17 cellular contexts compared by ENCODE assay signal in the genomic region with DNA sequence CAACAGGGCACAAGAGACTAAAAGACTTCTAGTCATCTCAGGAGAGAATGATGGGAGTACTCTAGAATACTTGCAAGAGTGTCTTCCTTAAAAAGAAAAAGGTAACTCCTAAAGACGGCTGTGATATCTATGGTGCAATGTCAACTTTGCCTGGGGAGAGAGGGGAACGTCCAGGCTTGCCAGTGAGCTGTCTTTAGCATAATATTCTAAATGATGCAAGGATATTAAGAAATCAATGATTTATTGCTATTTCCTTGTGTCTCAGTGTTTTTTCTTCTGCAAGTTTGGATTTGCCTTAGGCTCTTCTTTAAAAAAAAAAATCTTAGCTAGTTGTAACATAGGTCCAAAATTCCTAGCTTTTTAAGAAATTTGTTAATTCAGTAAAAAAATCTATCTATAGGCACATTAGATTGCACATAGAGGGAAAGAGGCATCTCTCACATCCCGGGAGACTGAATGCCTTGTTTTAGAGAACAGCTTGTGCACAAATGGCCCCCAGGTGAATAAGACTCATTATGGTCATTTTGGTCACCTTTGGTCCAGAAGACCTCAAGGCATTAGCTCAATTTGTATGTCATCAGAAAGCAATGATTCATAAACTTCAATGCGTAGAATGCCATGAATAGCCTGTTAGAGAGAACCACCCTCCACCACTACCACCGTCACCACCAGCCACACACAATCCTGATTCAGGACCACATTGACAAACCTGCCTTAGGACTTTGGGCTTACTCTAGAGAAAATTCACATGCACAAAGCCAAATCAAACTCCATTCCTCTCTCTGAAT.
A peak's percentile ranks its signal among the peaks of the same experiment; 100 is the strongest.
DNase-seq lines count a peak whose midpoint lies in the region; ATAC-seq and TF ChIP-seq lines count a peak whose summit lies in the region.
"Had no signal": no experiment of that assay in that cellular context is flagged by ENCODE, and none has a peak within 500 bp of the region (broad histone marks: within the 10 kb centered on the region; RNA-seq: fewer than 3 reads in every experiment).

No MANE protein-coding gene starts in this region.

- no peaks in the 10 kb centered on the region for H3K27me3 ChIP-seq in RWPE2 (ENCODE audit: insufficient read depth, poor library complexity, severe bottlenecking)
- H3K27me3 ChIP-seq in Peyer's patch: no peaks in the 10 kb centered on the region
- H3K27me3 ChIP-seq: BE2C had no signal

- peaks cover 22% of the 10 kb centered on the region for H3K4me1 Mint-ChIP-seq in type B pancreatic cell (ENCODE audit: unreplicated experiment)
- no peaks in the 10 kb centered on the region for H3K4me1 Mint-ChIP-seq in activated T-cell treated with anti-CD3 and anti-CD28 coated beads, Interleukin-2, amount 50 U/mL, for 4 hours (ENCODE audit: low read depth)
- no peaks in the 10 kb centered on the region for H3K4me1 Mint-ChIP-seq in CD14-positive monocyte
- H3K4me1 Mint-ChIP-seq: CD4-positive, alpha-beta memory T cell had no signal

- peak; percentile 75 for ATAC-seq in RWPE2 (ENCODE audit: low read depth)
- no peak for ATAC-seq in activated T-cell treated with anti-CD3 and anti-CD28 coated beads, Interleukin-2, amount 50 U/mL, for 4 hours
- ATAC-seq: K562 had no signal

- no peaks in the 10 kb centered on the region for H3K36me3 ChIP-seq in RWPE2 (ENCODE audit: low read depth)
- H3K36me3 ChIP-seq in Peyer's patch: no peaks in the 10 kb centered on the region
- H3K36me3 ChIP-seq: BE2C had no signal

- H3K27ac ChIP-seq in RWPE2 (ENCODE audit: poor library complexity, severe bottlenecking) (peak overlapping the region; percentile 94), Peyer's patch (no peak overlapping the region)
- H3K27ac ChIP-seq: HL-60 had no signal

- intact Hi-C loops in CD14-positive monocyte (cut with micrococcal nuclease): no loop called here

- no peaks in the 10 kb centered on the region for H3K9me3 ChIP-seq in RWPE2 (ENCODE audit: severe bottlenecking)
- H3K9me3 ChIP-seq in Peyer's patch: no peaks in the 10 kb centered on the region
- H3K9me3 ChIP-seq: BE2C had no signal

- TF ChIP-seq POLR2A in Peyer's patch (IDR thresholded peaks at IDR 0.05): no peak

- H3K9me3 Mint-ChIP-seq in type B pancreatic cell: no peaks in the 10 kb centered on the region
- H3K9me3 Mint-ChIP-seq in activated T-cell treated with anti-CD3 and anti-CD28 coated beads, Interleukin-2, amount 50 U/mL, for 4 hours: no peaks in the 10 kb centered on the region
- no peaks in the 10 kb centered on the region for H3K9me3 Mint-ChIP-seq in CD14-positive monocyte
- H3K9me3 Mint-ChIP-seq: CD4-positive, alpha-beta memory T cell; H9 had no signal

- TF ChIP-seq CTCF in RWPE2 (IDR thresholded peaks at IDR 0.05; ENCODE audit: poor library complexity, severe bottlenecking) (no peak), fibroblast of villous mesenchyme (IDR thresholded peaks at IDR 0.05; ENCODE audit: insufficient read depth, low read depth, low read length) (no peak), type B pancreatic cell (conservative IDR thresholded peaks at IDR 0.05) (no peak), Peyer's patch (IDR thresholded peaks at IDR 0.05) (no peak), CD14-positive monocyte (IDR thresholded peaks at IDR 0.05) (no peak)

- peak overlapping the region; percentile 10 for H3K27ac Mint-ChIP-seq in type B pancreatic cell
- H3K27ac Mint-ChIP-seq in CD14-positive monocyte: no peak overlapping the region
- H3K27ac Mint-ChIP-seq: CD4-positive, alpha-beta memory T cell; H9 had no signal

- H3K27me3 Mint-ChIP-seq in type B pancreatic cell (peaks cover 3% of the 10 kb centered on the region), CD14-positive monocyte (ENCODE audit: low read depth in 3 of 3) (peaks cover 0 to 2% (median 2%) of the 10 kb centered on the region in 3 donors)
- H3K27me3 Mint-ChIP-seq in activated T-cell treated with anti-CD3 and anti-CD28 coated beads, Interleukin-2, amount 50 U/mL, for 4 hours (ENCODE audit: low read depth): peaks cover 7% of the 10 kb centered on the region

- H3K4me1 ChIP-seq in RWPE2 (ENCODE audit: insufficient read depth, poor library complexity, severe bottlenecking) (peaks cover 52% of the 10 kb centered on the region), Peyer's patch (no peaks in the 10 kb centered on the region)
- H3K4me1 ChIP-seq: BE2C had no signal

- H3K4me3 Mint-ChIP-seq in type B pancreatic cell (no peak overlapping the region), CD14-positive monocyte (no peak overlapping the region)
- no peak overlapping the region for H3K4me3 Mint-ChIP-seq in activated T-cell treated with anti-CD3 and anti-CD28 coated beads, Interleukin-2, amount 50 U/mL, for 4 hours
- H3K4me3 Mint-ChIP-seq: CD4-positive, alpha-beta memory T cell; H9 had no signal

- H3K36me3 Mint-ChIP-seq in type B pancreatic cell (no peaks in the 10 kb centered on the region), CD14-positive monocyte (no peaks in the 10 kb centered on the region)
- H3K36me3 Mint-ChIP-seq in activated T-cell treated with anti-CD3 and anti-CD28 coated beads, Interleukin-2, amount 50 U/mL, for 4 hours (ENCODE audit: insufficient read depth): no peaks in the 10 kb centered on the region
- H3K36me3 Mint-ChIP-seq: CD4-positive, alpha-beta memory T cell had no signal

- DNase-seq in NOMO-1 (lab: John Stamatoyannopoulos, UW; ENCODE audit: unreplicated experiment in 2 of 2) (peak; percentile 53 to 73), RWPE2 (ENCODE audit: low spot score) (no peak), fibroblast of villous mesenchyme (ENCODE audit: low read depth) (peak; percentile 46), type B pancreatic cell (ENCODE audit: extremely low spot score, unreplicated experiment) (no peak), Peyer's patch (no peak), CD14-positive monocyte (ENCODE audit: low spot score) (no peak)
- no peak for DNase-seq in activated T-cell treated with anti-CD3 and anti-CD28 coated beads, Interleukin-2, amount 50 U/mL, for 4 hours
- DNase-seq: BE2C; CD4-positive, alpha-beta memory T cell; H9; MV-4-11; NCI-H1417; NCI-H187 treated with DMSO at 0.1 percent for 48 hours; NCI-H69; NK-92 treated with Interleukin-12 subunit alpha and Interleukin-12 subunit beta, amount 100 ng/mL, for 24 hours had no signal

- no peak overlapping the region for H3K4me3 ChIP-seq in RWPE2 (ENCODE audit: severe bottlenecking)
- H3K4me3 ChIP-seq in fibroblast of villous mesenchyme (ENCODE audit: low read depth, low read length): no peak overlapping the region
- H3K4me3 ChIP-seq in Peyer's patch: no peak overlapping the region
- H3K4me3 ChIP-seq: K562 had no signal

Comparison
In these comparisons a context has a peak if more than half of its experiments do, and no peak if none do; other contexts are left out.
1. DNase-seq: peak in NOMO-1 (2 of 2) and fibroblast of villous mesenchyme (single experiment); none in RWPE2 (single experiment), type B pancreatic cell (single experiment), Peyer's patch (0 of 3), activated T-cell treated with anti-CD3 and anti-CD28 coated beads, Interleukin-2, amount 50 U/mL, for 4 hours (single experiment) and CD14-positive monocyte (single experiment).